29 cellular contexts compared by ENCODE assay signal in genomic region chr17:81192386-81193050, GRCh38. TPM values are rescaled to one million over a fixed set of nuclear protein-coding genes. Genes with fewer than 3 reads are reported as not detected.
DNase-seq lines count a peak whose midpoint lies in the region; ATAC-seq and TF ChIP-seq lines count a peak whose summit lies in the region.
"Had no signal": no experiment of that assay in that cellular context is flagged by ENCODE, and none has a peak within 500 bp of the region (broad histone marks: within the 10 kb centered on the region; RNA-seq: fewer than 3 reads in every experiment).

No MANE protein-coding gene starts in this region.

- H3K79me2 ChIP-seq in GM23338 (replicated peaks; ENCODE audit: insufficient read depth) = no peaks in the 10 kb centered on the region

- no peaks in the 10 kb centered on the region for H3K9me3 ChIP-seq in BE2C
- no peaks in the 10 kb centered on the region for H3K9me3 ChIP-seq in ascending aorta
- H3K9me3 ChIP-seq: BLaER1 treated with 17β-estradiol and CSF1 and Interleukin-3, amounts not matched to agents 10 nM and 100 nM; SK-N-SH had no signal

- CTCF ChIA-PET in RWPE1 (lab: Yijun Ruan, JAX) = interaction anchor here (0.6 kb wide), 2 partner anchors 33 to 345 kb away, joined by 3 read pairs; no protein-coding TSS in a partner anchor

- 0 out of 3 replicates have a peak, but pooled peaks cover 9% of the 10 kb centered on the region for H3K36me3 Mint-ChIP-seq in GM23338 (ENCODE audit: low read depth)

- ATAC-seq in GM23338 = peak; percentile 19; the same call in 2 of the 3 replicates
- ATAC-seq: Panc1 had no signal

- H3K27ac Mint-ChIP-seq in GM23338 = no peak overlapping the region
- H3K27ac Mint-ChIP-seq: CD4-positive, alpha-beta memory T cell had no signal

- no peak overlapping the region for H2AFZ ChIP-seq in GM23338

- TF ChIP-seq CTCF in BE2C (IDR thresholded peaks at IDR 0.05; ENCODE audit: low read depth, low read length) = no peak
- TF ChIP-seq CTCF in GM23338 (conservative IDR thresholded peaks at IDR 0.05; ENCODE audit: low read depth in 2 of 2) = no peak
- no peak for TF ChIP-seq CTCF in RWPE1 (conservative IDR thresholded peaks at IDR 0.05; ENCODE audit: low read depth)
- TF ChIP-seq CTCF in ascending aorta (IDR thresholded peaks at IDR 0.05) = no peak

- H3K4me1 ChIP-seq in BE2C = peaks cover 13% of the 10 kb centered on the region
- H3K4me1 ChIP-seq in GM23338 (ENCODE audit: insufficient read depth) = no peaks in the 10 kb centered on the region
- H3K4me1 ChIP-seq in ascending aorta = no peaks in the 10 kb centered on the region

- H3K9me2 ChIP-seq in GM23338 (ENCODE audit: insufficient read depth) = no peaks in the 10 kb centered on the region
- H3K9me2 ChIP-seq: SK-N-SH had no signal

- POLR2A ChIA-PET in RWPE1 (lab: Yijun Ruan, JAX; ENCODE audit: low non-redundant PET) = no interaction called here

- H3K4me2 ChIP-seq in GM23338 = no peak overlapping the region
- H3K4me2 ChIP-seq: BLaER1 treated with 17β-estradiol and CSF1 and Interleukin-3, amounts not matched to agents 10 nM and 100 nM; SK-N-SH had no signal

- no peaks in the 10 kb centered on the region for H3K9me3 Mint-ChIP-seq in GM23338
- H3K9me3 Mint-ChIP-seq: CD4-positive, alpha-beta memory T cell had no signal

- H3K27ac ChIP-seq in GM23338 (ENCODE audit: low read depth) = no peak overlapping the region
- peak overlapping the region; percentile 3; the same call in 1 of the 2 replicates for H3K27ac ChIP-seq in RWPE1
- no peak overlapping the region for H3K27ac ChIP-seq in caudate nucleus (ENCODE audit: low read depth, low read length)
- no peak overlapping the region for H3K27ac ChIP-seq in ascending aorta
- H3K27ac ChIP-seq: BLaER1 treated with 17β-estradiol and CSF1 and Interleukin-3, amounts not matched to agents 10 nM and 100 nM had no signal

- H4K20me1 ChIP-seq in GM23338 (replicated peaks; ENCODE audit: insufficient read depth) = no peaks in the 10 kb centered on the region

- peaks cover 2% of the 10 kb centered on the region for H3K27me3 Mint-ChIP-seq in GM23338 (ENCODE audit: insufficient read depth, low read depth, poor library complexity)
- H3K27me3 Mint-ChIP-seq: CD4-positive, alpha-beta memory T cell had no signal

- peak; percentile 21 for DNase-seq in BE2C
- no peak for DNase-seq in GM23338 (ENCODE audit: low spot score)
- DNase-seq in RWPE1 (ENCODE audit: low spot score) = no peak
- peak; percentile 59 for DNase-seq in iPS-NIHi7 (ENCODE audit: extremely low spot score)
- DNase-seq in caudate nucleus (lab: John Stamatoyannopoulos, UW) = no peak
- no peak for DNase-seq in ascending aorta (ENCODE audit: low spot score in 2 of 2)
- DNase-seq in stimulated activated CD8-positive, alpha-beta memory T cell treated with anti-CD3 and anti-CD28 coated beads, Interleukin-4, amount 100 ng/mL, for 48 hours = no peak
- DNase-seq in OCI-M1 (lab: John Stamatoyannopoulos, UW) = no peak
- DNase-seq: CD4-positive, alpha-beta memory T cell; COR-L47; DMS53; HCEC 1CT; KBM-7; NCI-H1105 treated with DMSO at 0.1 percent for 48 hours; NCI-H146; NCI-H1930; NCI-H2107; NCI-H524 treated with DMSO at 0.1 percent for 48 hours; NCI-H774; SK-N-SH; SW 1271 had no signal

- H3K4me3 Mint-ChIP-seq in GM23338 = no peak overlapping the region
- H3K4me3 Mint-ChIP-seq: CD4-positive, alpha-beta memory T cell had no signal

- intact Hi-C loops in ascending aorta (cut with DNase I) = no loop called here

- no peaks in the 10 kb centered on the region for H3K27me3 ChIP-seq in BE2C
- H3K27me3 ChIP-seq in GM23338 (ENCODE audit: insufficient read depth) = no peaks in the 10 kb centered on the region
- H3K27me3 ChIP-seq in ascending aorta = no peaks in the 10 kb centered on the region
- H3K27me3 ChIP-seq: BLaER1 treated with 17β-estradiol and CSF1 and Interleukin-3, amounts not matched to agents 10 nM and 100 nM had no signal

- H3K4me1 Mint-ChIP-seq in GM23338 = no peaks in the 10 kb centered on the region
- H3K4me1 Mint-ChIP-seq: CD4-positive, alpha-beta memory T cell had no signal

- H3K4me3 ChIP-seq in BE2C (ENCODE audit: low read depth, low read length) (no peak overlapping the region), GM23338 (no peak overlapping the region), ascending aorta (no peak overlapping the region)
- H3K4me3 ChIP-seq: BLaER1 treated with 17β-estradiol and CSF1 and Interleukin-3, amounts not matched to agents 10 nM and 100 nM had no signal

- peaks cover 10% of the 10 kb centered on the region for H3K36me3 ChIP-seq in BE2C
- no peaks in the 10 kb centered on the region for H3K36me3 ChIP-seq in GM23338 (ENCODE audit: insufficient read depth)
- H3K36me3 ChIP-seq in ascending aorta = peaks cover 0 to 5% of the 10 kb centered on the region in 2 donors

- no peaks in the 10 kb centered on the region for H3F3A ChIP-seq in GM23338 (replicated peaks; ENCODE audit: low read depth)

TF ChIP-seq in GM23338, 12 proteins besides CTCF, POLR2A, EP300 and RAD21:
- TF ChIP-seq CREB1 (CRISPR knock-in tag; IDR thresholded peaks at IDR 0.05; ENCODE audit: low read depth) (no peak), STAT1 (IDR thresholded peaks at IDR 0.05; ENCODE audit: unreplicated experiment) (no peak), REST (IDR thresholded peaks at IDR 0.05; ENCODE audit: unreplicated experiment) (no peak), EZH2 (IDR thresholded peaks at IDR 0.05; ENCODE audit: low read depth, unreplicated experiment) (no peak), POLR2AphosphoS5 (IDR thresholded peaks at IDR 0.05; ENCODE audit: low read depth) (no peak), ETS1 (IDR thresholded peaks at IDR 0.05) (no peak)

RNA-seq across cellular contexts. Expression of gene AATK, which starts 26.5 kb away (rescaled TPM):
- 7.5 TPM for polyA plus RNA-seq in BE2C (2012; ENCODE audit: insufficient read depth, insufficient read length, low read depth)
- total RNA-seq in GM23338 (2014; rRNA removed; shearing (Covaris generic)) = 2.3 and 5.0 TPM in 2 replicates
- 1.1 and 1.3 TPM in 2 replicates for polyA plus RNA-seq in GM23338 (2016; fragmentation: Nextera tagmentation; extraction: Ambion mirVana)
- 20.6 TPM for total RNA-seq in ascending aorta

RNA-seq across cellular contexts. Expression of gene PVALEF, which starts 27.2 kb away (rescaled TPM):
- not detected for polyA plus RNA-seq in BE2C (2012; ENCODE audit: insufficient read depth, insufficient read length, low read depth)
- not detected in 2 replicates for total RNA-seq in GM23338 (2014; rRNA removed; shearing (Covaris generic))
- not detected in 2 replicates for polyA plus RNA-seq in GM23338 (2016; fragmentation: Nextera tagmentation; extraction: Ambion mirVana)
- not detected for total RNA-seq in ascending aorta
- total RNA-seq: A172; CD4-positive, alpha-beta memory T cell; Daoy; H1; LHCN-M2; MCF 10A had no signal
- polyA plus RNA-seq: AG04450; CD4-positive, alpha-beta memory T cell; SK-N-SH had no signal

RNA-seq across cellular contexts. Expression of gene CEP131, which starts 30.2 kb away (rescaled TPM):
- 25.5 TPM for polyA plus RNA-seq in BE2C (2012; ENCODE audit: insufficient read depth, insufficient read length, low read depth)
- total RNA-seq in GM23338 (2014; rRNA removed; shearing (Covaris generic)) = 29.0 and 35.5 TPM in 2 replicates
- polyA plus RNA-seq in GM23338 (2016; fragmentation: Nextera tagmentation; extraction: Ambion mirVana) = 26.8 and 29.4 TPM in 2 replicates
- 6.7 TPM for total RNA-seq in ascending aorta

RNA-seq across cellular contexts. Expression of gene TEPSIN, which starts 46.3 kb away (rescaled TPM):
- polyA plus RNA-seq in BE2C (2012; ENCODE audit: insufficient read depth, insufficient read length, low read depth) = 43.8 TPM
- 25.3 and 37.5 TPM in 2 replicates for total RNA-seq in GM23338 (2014; rRNA removed; shearing (Covaris generic))
- 4.4 and 5.5 TPM in 2 replicates for polyA plus RNA-seq in GM23338 (2016; fragmentation: Nextera tagmentation; extraction: Ambion mirVana)
- 117 TPM for total RNA-seq in ascending aorta

RNA-seq across cellular contexts. Expression of gene NDUFAF8, which starts 46.6 kb away (rescaled TPM):
- 287 TPM for polyA plus RNA-seq in BE2C (2012; ENCODE audit: insufficient read depth, insufficient read length, low read depth)
- 17.9 and 21.5 TPM in 2 replicates for total RNA-seq in GM23338 (2014; rRNA removed; shearing (Covaris generic))
- polyA plus RNA-seq in GM23338 (2016; fragmentation: Nextera tagmentation; extraction: Ambion mirVana) = 156 and 175 TPM in 2 replicates
- 6.5 TPM for total RNA-seq in ascending aorta

Comparison
In these comparisons a context has a peak if more than half of its experiments do, and no peak if none do; other contexts are left out.
1. DNase-seq: peak in BE2C (single experiment) and iPS-NIHi7 (single experiment); none in GM23338 (single experiment), RWPE1 (single experiment), caudate nucleus (0 of 61), ascending aorta (0 of 2), stimulated activated CD8-positive, alpha-beta memory T cell treated with anti-CD3 and anti-CD28 coated beads, Interleukin-4, amount 100 ng/mL, for 48 hours (single experiment) and OCI-M1 (single experiment).